ENCODE assay signal across 14 cellular contexts in genomic region chr12:92065664-92066063, GRCh38.
DNase-seq lines count a peak whose midpoint lies in the region; ATAC-seq, FAIRE-seq and TF ChIP-seq lines count a peak whose summit lies in the region.
"Had no signal": no experiment of that assay in that cellular context is flagged by ENCODE, and none has a peak within 500 bp of the region (broad histone marks: within the 10 kb centered on the region; RNA-seq: fewer than 3 reads in every experiment).

No MANE protein-coding gene starts in this region.

- POLR2A ChIA-PET in activated CD8-positive, alpha-beta T cell treated with anti-CD3 and anti-CD28 coated beads for 36 hours (lab: Charles Lee), result interaction anchor here (0.8 to 1.4 kb wide), 4 partner anchors 12 to 79 kb away, joined by 3 read pairs; no protein-coding TSS in a partner anchor
- POLR2A ChIA-PET in activated CD8-positive, alpha-beta T cell treated with anti-CD3 and anti-CD28 coated beads, Interleukin-2, amount 10 ng/mL, durations not matched to agents 7 days and 5 days (lab: Charles Lee), result interaction anchor here (0.7 to 1.5 kb wide), 2 partner anchors 11 to 78 kb away, joined by 4 read pairs; no protein-coding TSS in a partner anchor

- WGBS in stomach, 5 donors, result 60 to 67% (median 62%) methylated on average over 2 of the region's 2 CpGs

- H3K4me1 ChIP-seq in stomach, result peaks cover 22 to 66% (median 42%) of the 10 kb centered on the region in 4 donors
- no peaks in the 10 kb centered on the region for H3K4me1 ChIP-seq in SJCRH30

- FAIRE-seq in bronchial epithelial cell (lab: Jason Lieb, UNC) (no peak), RCC 7860 (lab: Jason Lieb, UNC) (no peak)

- no peak for TF ChIP-seq EP300 in stomach (IDR thresholded peaks at IDR 0.05)

- no peaks in the 10 kb centered on the region for H3K36me3 ChIP-seq in bronchial epithelial cell (ENCODE audit: control insufficient read depth, insufficient read depth, low read length)
- H3K36me3 ChIP-seq in stomach, result no peaks in the 10 kb centered on the region
- no peaks in the 10 kb centered on the region for H3K36me3 ChIP-seq in SJCRH30
- H3K36me3 ChIP-seq: cardiac muscle cell, spleen had no signal

- H3K9me3 ChIP-seq in stomach (no peaks in the 10 kb centered on the region), SJCRH30 (replicated peaks) (no peaks in the 10 kb centered on the region)
- H3K9me3 ChIP-seq: spleen had no signal

- H3K27ac ChIP-seq in stomach, result peak overlapping the region in 3 of 5 donors; percentile 70 to 76 (median 72)
- no peak overlapping the region for H3K27ac ChIP-seq in SJCRH30
- H3K27ac ChIP-seq: HL-60 had no signal

- peak overlapping the region; percentile 18 for H3K4me3 Mint-ChIP-seq in activated CD8-positive, alpha-beta T cell treated with anti-CD3 and anti-CD28 coated beads for 36 hours
- no peak overlapping the region for H3K4me3 Mint-ChIP-seq in activated CD8-positive, alpha-beta T cell treated with anti-CD3 and anti-CD28 coated beads, Interleukin-2, amount 10 ng/mL, durations not matched to agents 7 days and 5 days
- H3K4me3 Mint-ChIP-seq: natural killer cell treated with Interleukin-12 subunit alpha and Interleukin-12 subunit beta and Interleukin-15 and Interleukin-18, amount 100 ng/mL, for 72 hours; T-helper 2 cell treated with Interferon-gamma antibody and Interleukin-4, amounts not matched to agents 5 μg/mL and 100 μg/mL, for 36 hours had no signal

- ATAC-seq in activated CD8-positive, alpha-beta T cell treated with anti-CD3 and anti-CD28 coated beads for 36 hours, result peak; percentile 81
- no peak for ATAC-seq in activated CD8-positive, alpha-beta T cell treated with anti-CD3 and anti-CD28 coated beads, Interleukin-2, amount 10 ng/mL, durations not matched to agents 7 days and 5 days
- ATAC-seq in HG02852 (IDR thresholded peaks at IDR 0.05; ENCODE audit: unreplicated experiment) (peak; percentile 40), HG02678 (IDR thresholded peaks at IDR 0.05; ENCODE audit: unreplicated experiment) (no peak)
- ATAC-seq: HCT116 had no signal

- H3K4me3 ChIP-seq in bronchial epithelial cell (ENCODE audit: low read depth, low read length) (no peak overlapping the region), stomach (no peak overlapping the region), SJCRH30 (no peak overlapping the region)
- H3K4me3 ChIP-seq: cardiac muscle cell, spleen had no signal

- H3K27me3 Mint-ChIP-seq in activated CD8-positive, alpha-beta T cell treated with anti-CD3 and anti-CD28 coated beads for 36 hours, result no peaks in the 10 kb centered on the region
- H3K27me3 Mint-ChIP-seq in activated CD8-positive, alpha-beta T cell treated with anti-CD3 and anti-CD28 coated beads, Interleukin-2, amount 10 ng/mL, durations not matched to agents 7 days and 5 days (ENCODE audit: low read depth), result no peaks in the 10 kb centered on the region
- H3K27me3 Mint-ChIP-seq: natural killer cell treated with Interleukin-12 subunit alpha and Interleukin-12 subunit beta and Interleukin-15 and Interleukin-18, amount 100 ng/mL, for 72 hours had no signal

- peak overlapping the region; percentile 84 for H3K27ac Mint-ChIP-seq in activated CD8-positive, alpha-beta T cell treated with anti-CD3 and anti-CD28 coated beads for 36 hours
- no peak overlapping the region for H3K27ac Mint-ChIP-seq in activated CD8-positive, alpha-beta T cell treated with anti-CD3 and anti-CD28 coated beads, Interleukin-2, amount 10 ng/mL, durations not matched to agents 7 days and 5 days
- H3K27ac Mint-ChIP-seq: natural killer cell treated with Interleukin-12 subunit alpha and Interleukin-12 subunit beta and Interleukin-15 and Interleukin-18, amount 100 ng/mL, for 72 hours; T-helper 2 cell treated with Interferon-gamma antibody and Interleukin-4, amounts not matched to agents 5 μg/mL and 100 μg/mL, for 36 hours had no signal

- CTCF ChIA-PET in activated CD8-positive, alpha-beta T cell treated with anti-CD3 and anti-CD28 coated beads for 36 hours (lab: Charles Lee), result interaction anchor here (0.7 to 1.3 kb wide), 2 partner anchors 9 to 11 kb away, joined by 4 to 5 read pairs; no protein-coding TSS in a partner anchor
- CTCF ChIA-PET in activated CD8-positive, alpha-beta T cell treated with anti-CD3 and anti-CD28 coated beads, Interleukin-2, amount 10 ng/mL, durations not matched to agents 7 days and 5 days (lab: Charles Lee), result no interaction called here

- peaks cover 12% of the 10 kb centered on the region for H3K36me3 Mint-ChIP-seq in activated CD8-positive, alpha-beta T cell treated with anti-CD3 and anti-CD28 coated beads for 36 hours (ENCODE audit: low read depth)
- peaks cover 3% of the 10 kb centered on the region for H3K36me3 Mint-ChIP-seq in activated CD8-positive, alpha-beta T cell treated with anti-CD3 and anti-CD28 coated beads, Interleukin-2, amount 10 ng/mL, durations not matched to agents 7 days and 5 days (ENCODE audit: low read depth)
- H3K36me3 Mint-ChIP-seq: natural killer cell treated with Interleukin-12 subunit alpha and Interleukin-12 subunit beta and Interleukin-15 and Interleukin-18, amount 100 ng/mL, for 72 hours had no signal

- intact Hi-C loops in activated CD8-positive, alpha-beta T cell treated with anti-CD3 and anti-CD28 coated beads for 36 hours (cut with micrococcal nuclease), result no loop called here
- intact Hi-C loops in stomach (cut with DNase I; ENCODE audit: low total_unique reads), result no loop called here

- no peak for TF ChIP-seq POLR2A in stomach (IDR thresholded peaks at IDR 0.05)

- TF ChIP-seq CTCF in activated CD8-positive, alpha-beta T cell treated with anti-CD3 and anti-CD28 coated beads for 36 hours (IDR thresholded peaks at IDR 0.05), result no peak
- no peak for TF ChIP-seq CTCF in bronchial epithelial cell (IDR thresholded peaks at IDR 0.05; ENCODE audit: insufficient read depth, low read length, severe bottlenecking)
- no peak for TF ChIP-seq CTCF in stomach (IDR thresholded peaks at IDR 0.05)

- peaks cover 7% of the 10 kb centered on the region for H3K9me3 Mint-ChIP-seq in activated CD8-positive, alpha-beta T cell treated with anti-CD3 and anti-CD28 coated beads for 36 hours
- no peaks in the 10 kb centered on the region for H3K9me3 Mint-ChIP-seq in activated CD8-positive, alpha-beta T cell treated with anti-CD3 and anti-CD28 coated beads, Interleukin-2, amount 10 ng/mL, durations not matched to agents 7 days and 5 days (ENCODE audit: insufficient read depth)

- no peaks in the 10 kb centered on the region for H3K27me3 ChIP-seq in bronchial epithelial cell (ENCODE audit: control insufficient read depth, insufficient read depth, low read length)
- H3K27me3 ChIP-seq in stomach, result no peaks in the 10 kb centered on the region
- H3K27me3 ChIP-seq in SJCRH30, result no peaks in the 10 kb centered on the region
- H3K27me3 ChIP-seq: cardiac muscle cell, spleen had no signal

- no peak for DNase-seq in activated CD8-positive, alpha-beta T cell treated with anti-CD3 and anti-CD28 coated beads for 36 hours
- no peak for DNase-seq in activated CD8-positive, alpha-beta T cell treated with anti-CD3 and anti-CD28 coated beads, Interleukin-2, amount 10 ng/mL, durations not matched to agents 7 days and 5 days
- peak; percentile 55 for DNase-seq in bronchial epithelial cell (ENCODE audit: low read depth)
- DNase-seq in stomach, result no peak
- DNase-seq in RCC 7860 (ENCODE audit: low spot score), result no peak
- no peak for DNase-seq in SJCRH30
- DNase-seq: spleen had no signal

- peaks cover 55% of the 10 kb centered on the region for H3K4me1 Mint-ChIP-seq in activated CD8-positive, alpha-beta T cell treated with anti-CD3 and anti-CD28 coated beads for 36 hours (ENCODE audit: low read depth)
- peaks cover 12% of the 10 kb centered on the region for H3K4me1 Mint-ChIP-seq in activated CD8-positive, alpha-beta T cell treated with anti-CD3 and anti-CD28 coated beads, Interleukin-2, amount 10 ng/mL, durations not matched to agents 7 days and 5 days (ENCODE audit: low read depth)

Comparison
In these comparisons a context has a peak if more than half of its experiments do, and no peak if none do; other contexts are left out.
1. ATAC-seq: peak in activated CD8-positive, alpha-beta T cell treated with anti-CD3 and anti-CD28 coated beads for 36 hours (single experiment) and HG02852 (single experiment); none in activated CD8-positive, alpha-beta T cell treated with anti-CD3 and anti-CD28 coated beads, Interleukin-2, amount 10 ng/mL, durations not matched to agents 7 days and 5 days (single experiment) and HG02678 (single experiment).